ENCODE assay signal across 8 cellular contexts in the genomic region with DNA sequence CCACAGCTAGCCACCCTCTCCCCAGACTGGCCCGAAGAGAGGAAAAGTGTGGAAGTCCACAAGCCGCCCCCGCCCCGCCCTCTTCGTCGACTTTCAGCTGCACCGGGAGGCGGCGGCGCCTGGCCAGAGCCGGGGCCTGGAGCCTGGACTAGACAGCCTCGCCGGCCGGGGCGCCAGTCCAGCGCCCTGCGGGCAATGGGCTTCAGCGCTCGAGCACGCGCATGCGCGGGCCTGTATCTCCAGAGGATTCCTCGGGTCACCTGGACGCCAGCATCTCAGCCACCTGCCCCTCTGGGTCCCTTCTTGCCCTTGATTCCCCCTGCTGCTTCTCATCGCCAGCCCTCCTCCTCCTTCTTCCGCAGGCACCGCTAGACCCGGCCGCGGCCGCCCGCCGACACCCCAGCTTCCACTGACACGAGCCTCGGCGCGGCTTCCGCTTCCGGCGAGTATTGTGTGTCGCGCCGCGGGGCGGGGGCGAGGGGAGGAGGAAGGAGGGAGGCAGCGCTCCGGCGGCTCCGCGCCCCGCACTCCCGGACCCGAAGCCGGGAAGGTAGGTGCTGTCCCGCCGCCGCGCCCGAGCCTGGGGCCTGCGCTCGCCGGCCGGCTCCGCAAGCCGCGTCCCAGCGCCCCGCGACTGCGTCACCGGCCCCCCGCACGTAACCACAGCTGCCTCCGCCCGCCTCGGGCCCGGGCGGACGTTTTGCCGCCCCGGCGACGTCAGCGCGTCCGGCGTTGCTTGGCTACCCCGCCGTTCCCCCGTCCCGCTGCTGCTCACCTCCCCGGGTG. TPM values are rescaled to one million over a fixed set of nuclear protein-coding genes. Genes with fewer than 3 reads are reported as not detected.
DNase-seq lines count a peak whose midpoint lies in the region; ATAC-seq and TF ChIP-seq lines count a peak whose summit lies in the region.

A gene (plus strand): TSS at position 482 of the 786 bp plus-strand sequence. CDS start 2,391 bp downstream, outside the sequence.

- peak within 1 kb of the TSS; percentile 86 for H3K4me3 Mint-ChIP-seq in activated CD4-positive, alpha-beta T cell treated with anti-CD3 and anti-CD28 coated beads for 36 hours
- H3K4me3 Mint-ChIP-seq in chondrocyte (ENCODE audit: unreplicated experiment) = peak within 1 kb of the TSS; percentile 98

- H3K27me3 Mint-ChIP-seq in activated CD4-positive, alpha-beta T cell treated with anti-CD3 and anti-CD28 coated beads for 36 hours = no peaks in the 10 kb centered on the region
- no peaks in the 10 kb centered on the region for H3K27me3 Mint-ChIP-seq in chondrocyte (ENCODE audit: low read depth)

- H3K4me1 Mint-ChIP-seq in activated CD4-positive, alpha-beta T cell treated with anti-CD3 and anti-CD28 coated beads for 36 hours = peaks cover 55% of the 10 kb centered on the region
- H3K4me1 Mint-ChIP-seq in chondrocyte (ENCODE audit: low read depth) = peaks cover 58% of the 10 kb centered on the region

- DNase-seq in Ammon's horn (ENCODE audit: low spot score) (peak; percentile 92), NCI-H524 treated with DMSO at 0.1 percent for 48 hours (lab: John Stamatoyannopoulos, UW) (peak; percentile 40), chondrocyte (ENCODE audit: low spot score) (peak; percentile 95), kidney glomerular epithelial cell (lab: John Stamatoyannopoulos, UW) (peak; percentile 63)
- DNase-seq in activated CD4-positive, alpha-beta T cell treated with anti-CD3 and anti-CD28 coated beads for 36 hours = peak; percentile 93
- peak; percentile 77 to 85 for DNase-seq in stimulated activated CD4-positive, alpha-beta T cell treated with anti-CD3 and anti-CD28 coated beads, Interleukin-15, amount 100 ng/mL, for 48 hours (ENCODE audit: low read depth in 2 of 2)

- TF ChIP-seq POLR2A in GM19193 (IDR thresholded peaks at IDR 0.05; ENCODE audit: extremely low read depth, insufficient read depth, insufficient read length) = peak; percentile 83

- peak within 1 kb of the TSS; percentile 97 for H3K27ac Mint-ChIP-seq in activated CD4-positive, alpha-beta T cell treated with anti-CD3 and anti-CD28 coated beads for 36 hours
- H3K27ac Mint-ChIP-seq in chondrocyte (ENCODE audit: unreplicated experiment) = peak within 1 kb of the TSS; percentile 99

- TF ChIP-seq CTCF in chondrocyte (IDR thresholded peaks at IDR 0.05) = peak; percentile 27

- POLR2A ChIA-PET in activated CD4-positive, alpha-beta T cell treated with anti-CD3 and anti-CD28 coated beads for 36 hours (lab: Charles Lee) = interaction anchor here (0.6 to 1.5 kb wide), 5 partner anchors 14 to 1926 kb away, joined by 3 to 6 read pairs (median 3); a partner anchor contains a TSS

- ATAC-seq in HG03378 (IDR thresholded peaks at IDR 0.05; ENCODE audit: unreplicated experiment) = peak; percentile 49
- ATAC-seq in activated CD4-positive, alpha-beta T cell treated with anti-CD3 and anti-CD28 coated beads for 36 hours = peak; percentile 60

- H3K36me3 Mint-ChIP-seq in activated CD4-positive, alpha-beta T cell treated with anti-CD3 and anti-CD28 coated beads for 36 hours (ENCODE audit: low read depth) = peaks cover 47% of the 10 kb centered on the region
- peaks cover 14% of the 10 kb centered on the region for H3K36me3 Mint-ChIP-seq in chondrocyte (ENCODE audit: low read depth)

- intact Hi-C loops in activated CD4-positive, alpha-beta T cell treated with anti-CD3 and anti-CD28 coated beads for 36 hours (cut with DNase I, micrococcal nuclease) = loop anchor here (1.0 to 10.0 kb wide), 16 partner anchors 19 to 1478 kb away; a partner anchor contains a TSS

- H3K9me3 Mint-ChIP-seq in activated CD4-positive, alpha-beta T cell treated with anti-CD3 and anti-CD28 coated beads for 36 hours (ENCODE audit: low read depth) = no peaks in the 10 kb centered on the region
- no peaks in the 10 kb centered on the region for H3K9me3 Mint-ChIP-seq in chondrocyte (ENCODE audit: low read depth)

- CTCF ChIA-PET in activated CD4-positive, alpha-beta T cell treated with anti-CD3 and anti-CD28 coated beads for 36 hours (lab: Charles Lee) = interaction anchor here (0.6 to 1.9 kb wide), 10 partner anchors 14 to 1504 kb away, joined by 3 to 8 read pairs (median 3); no protein-coding TSS in a partner anchor

RNA-seq across cellular contexts. Expression of the gene that starts here (rescaled TPM):
- total RNA-seq in activated CD4-positive, alpha-beta T cell treated with anti-CD3 and anti-CD28 coated beads for 36 hours = 10 to 100 TPM; 16.5 to 17.5 TPM
- total RNA-seq in chondrocyte = 12.5 to 14.8 TPM (median 13.7 TPM) in 3 replicates

Comparison
In these comparisons a context has a peak if more than half of its experiments do, and no peak if none do; other contexts are left out.
1. Peak in every context shown above with its lines: DNase-seq and ATAC-seq.
2. DNase-seq: peak in every context shown above with its lines; median percentile 95 in chondrocyte; 93 in activated CD4-positive, alpha-beta T cell treated with anti-CD3 and anti-CD28 coated beads for 36 hours; 92 in Ammon's horn; 81 in stimulated activated CD4-positive, alpha-beta T cell treated with anti-CD3 and anti-CD28 coated beads, Interleukin-15, amount 100 ng/mL, for 48 hours; 63 in kidney glomerular epithelial cell; 40 in NCI-H524 treated with DMSO at 0.1 percent for 48 hours.